12 cellular contexts compared by ENCODE assay signal in the genomic region with DNA sequence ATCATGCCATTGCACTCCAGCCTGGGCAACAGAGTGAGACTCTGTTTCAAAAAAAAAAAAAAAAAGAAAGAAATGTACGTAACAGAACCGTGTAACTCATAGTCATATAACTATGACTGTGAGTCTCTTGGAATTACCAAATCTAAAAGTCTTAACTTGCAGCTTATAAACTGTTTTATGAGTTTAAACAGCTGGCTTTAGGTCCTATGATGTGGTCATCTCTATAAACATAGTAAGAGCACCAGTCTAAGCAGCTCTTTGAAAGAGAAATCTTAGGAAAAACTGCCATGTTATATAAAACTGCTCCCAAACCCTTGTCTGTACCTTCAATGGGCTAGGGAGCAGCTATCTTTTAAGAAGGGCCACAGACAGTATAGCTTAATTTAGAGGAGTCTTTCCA.
"Had no signal": no experiment of that assay in that cellular context is flagged by ENCODE, and none has a peak within 500 bp of the region (broad histone marks: within the 10 kb centered on the region; RNA-seq: fewer than 3 reads in every experiment).

No MANE protein-coding gene starts in this region.

- DNase-seq: activated CD4-positive, alpha-beta T cell treated with anti-CD3 and anti-CD28 coated beads, Interleukin-2, amount 50 U/mL, for 4 hours; activated gamma-delta T cell; effector CD8-positive, alpha-beta T cell; heart right ventricle; immature natural killer cell; kidney glomerular epithelial cell; naive thymus-derived CD8-positive, alpha-beta T cell; psoas muscle; right cardiac atrium; small intestine; stimulated activated CD4-positive, alpha-beta T cell treated with anti-CD3 and anti-CD28 coated beads, Interleukin-4, amount 100 ng/mL, for 4 hours; testis had no signal

- H3K4me1 ChIP-seq: psoas muscle, testis had no signal

- H3K27me3 ChIP-seq: heart right ventricle, testis had no signal

- H3K27ac ChIP-seq: heart right ventricle, psoas muscle had no signal

- H3K4me3 ChIP-seq: heart right ventricle, psoas muscle, testis had no signal

- H3K9me3 ChIP-seq: psoas muscle, testis had no signal
